Comparison of ENCODE assay signal across 1 cellular context in genomic region chr4:38994135-38994534, GRCh38.
TF ChIP-seq lines count a peak whose summit lies in the region.

No MANE protein-coding gene starts in this region.

TF ChIP-seq in SK-N-SH treated with all-trans-retinoic acid at 6 μM for 48 hours, 23 proteins besides CTCF, POLR2A, EP300 and RAD21 (continued from another document):
- TF ChIP-seq CREB5 (CRISPR knock-in tag; IDR thresholded peaks at IDR 0.05; ENCODE audit: low read depth), result no peak
- TF ChIP-seq, protein P1, sequence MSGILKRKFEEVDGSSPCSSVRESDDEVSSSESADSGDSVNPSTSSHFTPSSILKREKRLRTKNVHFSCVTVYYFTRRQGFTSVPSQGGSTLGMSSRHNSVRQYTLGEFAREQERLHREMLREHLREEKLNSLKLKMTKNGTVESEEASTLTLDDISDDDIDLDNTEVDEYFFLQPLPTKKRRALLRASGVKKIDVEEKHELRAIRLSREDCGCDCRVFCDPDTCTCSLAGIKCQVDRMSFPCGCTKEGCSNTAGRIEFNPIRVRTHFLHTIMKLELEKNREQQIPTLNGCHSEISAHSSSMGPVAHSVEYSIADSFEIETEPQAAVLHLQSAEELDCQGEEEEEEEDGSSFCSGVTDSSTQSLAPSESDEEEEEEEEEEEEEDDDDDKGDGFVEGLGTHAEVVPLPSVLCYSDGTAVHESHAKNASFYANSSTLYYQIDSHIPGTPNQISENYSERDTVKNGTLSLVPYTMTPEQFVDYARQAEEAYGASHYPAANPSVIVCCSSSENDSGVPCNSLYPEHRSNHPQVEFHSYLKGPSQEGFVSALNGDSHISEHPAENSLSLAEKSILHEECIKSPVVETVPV (CRISPR knock-in tag; IDR thresholded peaks at IDR 0.05), result no peak
- no peak for TF ChIP-seq BACH2 (CRISPR knock-in tag; IDR thresholded peaks at IDR 0.05; ENCODE audit: borderline replicate concordance)
- TF ChIP-seq GLIS3 (CRISPR knock-in tag; IDR thresholded peaks at IDR 0.05), result no peak
- TF ChIP-seq, protein P2, sequence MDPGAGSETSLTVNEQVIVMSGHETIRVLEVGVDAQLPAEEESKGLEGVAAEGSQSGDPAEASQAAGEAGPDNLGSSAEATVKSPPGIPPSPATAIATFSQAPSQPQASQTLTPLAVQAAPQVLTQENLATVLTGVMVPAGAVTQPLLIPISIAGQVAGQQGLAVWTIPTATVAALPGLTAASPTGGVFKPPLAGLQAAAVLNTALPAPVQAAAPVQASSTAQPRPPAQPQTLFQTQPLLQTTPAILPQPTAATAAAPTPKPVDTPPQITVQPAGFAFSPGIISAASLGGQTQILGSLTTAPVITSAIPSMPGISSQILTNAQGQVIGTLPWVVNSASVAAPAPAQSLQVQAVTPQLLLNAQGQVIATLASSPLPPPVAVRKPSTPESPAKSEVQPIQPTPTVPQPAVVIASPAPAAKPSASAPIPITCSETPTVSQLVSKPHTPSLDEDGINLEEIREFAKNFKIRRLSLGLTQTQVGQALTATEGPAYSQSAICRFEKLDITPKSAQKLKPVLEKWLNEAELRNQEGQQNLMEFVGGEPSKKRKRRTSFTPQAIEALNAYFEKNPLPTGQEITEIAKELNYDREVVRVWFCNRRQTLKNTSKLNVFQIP (CRISPR knock-in tag; IDR thresholded peaks at IDR 0.05; ENCODE audit: borderline replicate concordance, low read depth), result no peak
- no peak for TF ChIP-seq ISL1 (CRISPR knock-in tag; IDR thresholded peaks at IDR 0.05)
- TF ChIP-seq TCF4 (CRISPR knock-in tag; IDR thresholded peaks at IDR 0.05; ENCODE audit: borderline replicate concordance), result no peak
- TF ChIP-seq ZFP3 (CRISPR knock-in tag; IDR thresholded peaks at IDR 0.05), result no peak
